1 cellular context compared by ENCODE assay signal in genomic region chr6:30556006-30556713, GRCh38.
A peak's percentile ranks its signal among the peaks of the same experiment; 100 is the strongest.
TF ChIP-seq lines count a peak whose summit lies in the region.

Gene GNL1, minus strand, starts transcription at chr6:30556489. Its CDS starts 286 bp downstream, at chr6:30556203.

TF ChIP-seq in HepG2, 621 proteins besides CTCF, POLR2A, EP300 and RAD21 (continued from another document):
- TF ChIP-seq SMAD1 (CRISPR knock-in tag; IDR thresholded peaks at IDR 0.05; ENCODE audit: borderline replicate concordance, low read depth) = no peak
- TF ChIP-seq PAXIP1 (CRISPR knock-in tag; conservative IDR thresholded peaks at IDR 0.05) = peak; percentile 32
- TF ChIP-seq ZNF746 (CRISPR knock-in tag; IDR thresholded peaks at IDR 0.05) = peak; percentile 12; the same call in 1 of the 2 replicates
- TF ChIP-seq STAG1 (CRISPR knock-in tag; IDR thresholded peaks at IDR 0.05) = no peak
- no peak for TF ChIP-seq ZNF234 (CRISPR knock-in tag; conservative IDR thresholded peaks at IDR 0.05)
- peak; percentile 72; the same call in 1 of the 2 replicates for TF ChIP-seq MYC (CRISPR knock-in tag; IDR thresholded peaks at IDR 0.05; ENCODE audit: borderline replicate concordance)
- peak; percentile 56 for TF ChIP-seq PITX1 (CRISPR knock-in tag; IDR thresholded peaks at IDR 0.05)
- 0 out of 2 replicates have a peak, but pooled peaks have one; percentile 8 for TF ChIP-seq ZNF780A (CRISPR knock-in tag; IDR thresholded peaks at IDR 0.05)
- TF ChIP-seq ZNF567 (CRISPR knock-in tag; IDR thresholded peaks at IDR 0.05; ENCODE audit: borderline replicate concordance) = peak; percentile 5; the same call in 1 of the 2 replicates
- TF ChIP-seq TRIM22 (IDR thresholded peaks at IDR 0.05) = no peak
- TF ChIP-seq NCOA5 (CRISPR knock-in tag; IDR thresholded peaks at IDR 0.05) = no peak
- TF ChIP-seq ZNF263 (CRISPR knock-in tag; IDR thresholded peaks at IDR 0.05) = peak; percentile 76
- peak; percentile 22; the same call in 1 of the 2 replicates for TF ChIP-seq ZBTB7A (CRISPR knock-in tag; IDR thresholded peaks at IDR 0.05)
- peak; percentile 43 for TF ChIP-seq NFKBIZ (CRISPR knock-in tag; IDR thresholded peaks at IDR 0.05)
- TF ChIP-seq MEIS1 (CRISPR knock-in tag; IDR thresholded peaks at IDR 0.05; ENCODE audit: borderline replicate concordance) = 0 out of 2 replicates have a peak, but pooled peaks have one; percentile 16
- peak; percentile 24; the same call in 1 of the 2 replicates for TF ChIP-seq ARNTL (CRISPR knock-in tag; IDR thresholded peaks at IDR 0.05)
- TF ChIP-seq ZNF235 (CRISPR knock-in tag; IDR thresholded peaks at IDR 0.05; ENCODE audit: borderline replicate concordance) = peak; percentile 49; the same call in 1 of the 2 replicates
- TF ChIP-seq ZNF580 (CRISPR knock-in tag; IDR thresholded peaks at IDR 0.05; ENCODE audit: borderline replicate concordance, low read depth) = peak; percentile 58
- TF ChIP-seq HIC2 (CRISPR knock-in tag; IDR thresholded peaks at IDR 0.05; ENCODE audit: low read depth) = peak; percentile 17; the same call in 1 of the 2 replicates
- no peak for TF ChIP-seq ZNF709 (CRISPR knock-in tag; IDR thresholded peaks at IDR 0.05)
- TF ChIP-seq CSRNP1 (CRISPR knock-in tag; IDR thresholded peaks at IDR 0.05) = peak; percentile 85; the same call in 1 of the 2 replicates
- TF ChIP-seq FIP1L1 (IDR thresholded peaks at IDR 0.05; ENCODE audit: borderline replicate concordance, insufficient read depth, low read depth, low read length) = no peak
- TF ChIP-seq ZBTB25 (CRISPR knock-in tag; IDR thresholded peaks at IDR 0.05) = peak; percentile 76
- peak; percentile 82 for TF ChIP-seq AGO1 (IDR thresholded peaks at IDR 0.05; ENCODE audit: low read depth, low read length, poor library complexity, severe bottlenecking)
- no peak for TF ChIP-seq SRY (CRISPR knock-in tag; IDR thresholded peaks at IDR 0.05)
- peak; percentile 82 for TF ChIP-seq ZEB1 (IDR thresholded peaks at IDR 0.05; ENCODE audit: insufficient replicate concordance, low read depth)
- TF ChIP-seq JUND (CRISPR knock-in tag; IDR thresholded peaks at IDR 0.05) = peak; percentile 84
- peak; percentile 30; the same call in 1 of the 2 replicates for TF ChIP-seq ZNF543 (CRISPR knock-in tag; IDR thresholded peaks at IDR 0.05)
